ENCODE assay signal across 1 cellular context in the genomic region with DNA sequence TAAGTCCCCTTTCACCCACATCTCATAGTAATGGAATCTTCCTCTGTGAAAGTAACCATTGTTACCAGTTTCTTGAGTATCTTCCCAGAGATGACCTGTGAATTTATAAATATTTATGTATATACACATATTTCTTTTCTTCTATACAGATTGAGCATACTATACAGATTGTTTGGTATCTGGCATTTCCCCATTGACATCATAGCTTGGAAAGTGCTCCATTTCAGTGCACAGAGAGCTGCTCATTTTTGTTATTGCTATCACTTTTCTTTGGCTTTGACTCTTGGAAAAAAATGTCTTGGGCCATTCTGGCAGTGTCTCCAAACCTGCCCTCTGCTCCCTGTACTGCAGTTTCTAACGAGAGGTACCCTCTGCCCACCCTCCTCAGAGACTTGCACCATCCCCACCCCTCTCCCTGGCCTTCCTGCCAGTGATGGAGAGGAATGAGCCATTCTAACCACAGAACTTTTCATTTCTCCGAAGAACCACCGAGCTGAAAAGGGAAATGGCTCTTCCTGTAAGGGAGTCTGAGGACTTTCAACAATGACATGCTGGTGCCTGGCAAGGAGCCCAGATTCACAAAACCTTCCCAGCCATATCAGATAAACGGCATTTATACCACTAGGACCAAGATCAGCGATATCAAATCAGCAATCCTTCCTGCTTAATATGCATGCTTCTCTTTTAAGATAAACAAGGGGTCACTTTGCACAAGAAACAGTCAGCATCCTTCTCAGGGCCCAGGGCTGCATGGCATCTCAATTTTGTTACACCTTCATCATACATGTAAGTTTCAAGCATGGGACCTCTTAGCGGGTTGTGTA.
TF ChIP-seq lines count a peak whose summit lies in the region.

No MANE protein-coding gene starts in this region.

TF ChIP-seq in K562, 482 proteins besides CTCF, POLR2A, EP300 and RAD21 (continued from another document):
- TF ChIP-seq, protein P1, sequence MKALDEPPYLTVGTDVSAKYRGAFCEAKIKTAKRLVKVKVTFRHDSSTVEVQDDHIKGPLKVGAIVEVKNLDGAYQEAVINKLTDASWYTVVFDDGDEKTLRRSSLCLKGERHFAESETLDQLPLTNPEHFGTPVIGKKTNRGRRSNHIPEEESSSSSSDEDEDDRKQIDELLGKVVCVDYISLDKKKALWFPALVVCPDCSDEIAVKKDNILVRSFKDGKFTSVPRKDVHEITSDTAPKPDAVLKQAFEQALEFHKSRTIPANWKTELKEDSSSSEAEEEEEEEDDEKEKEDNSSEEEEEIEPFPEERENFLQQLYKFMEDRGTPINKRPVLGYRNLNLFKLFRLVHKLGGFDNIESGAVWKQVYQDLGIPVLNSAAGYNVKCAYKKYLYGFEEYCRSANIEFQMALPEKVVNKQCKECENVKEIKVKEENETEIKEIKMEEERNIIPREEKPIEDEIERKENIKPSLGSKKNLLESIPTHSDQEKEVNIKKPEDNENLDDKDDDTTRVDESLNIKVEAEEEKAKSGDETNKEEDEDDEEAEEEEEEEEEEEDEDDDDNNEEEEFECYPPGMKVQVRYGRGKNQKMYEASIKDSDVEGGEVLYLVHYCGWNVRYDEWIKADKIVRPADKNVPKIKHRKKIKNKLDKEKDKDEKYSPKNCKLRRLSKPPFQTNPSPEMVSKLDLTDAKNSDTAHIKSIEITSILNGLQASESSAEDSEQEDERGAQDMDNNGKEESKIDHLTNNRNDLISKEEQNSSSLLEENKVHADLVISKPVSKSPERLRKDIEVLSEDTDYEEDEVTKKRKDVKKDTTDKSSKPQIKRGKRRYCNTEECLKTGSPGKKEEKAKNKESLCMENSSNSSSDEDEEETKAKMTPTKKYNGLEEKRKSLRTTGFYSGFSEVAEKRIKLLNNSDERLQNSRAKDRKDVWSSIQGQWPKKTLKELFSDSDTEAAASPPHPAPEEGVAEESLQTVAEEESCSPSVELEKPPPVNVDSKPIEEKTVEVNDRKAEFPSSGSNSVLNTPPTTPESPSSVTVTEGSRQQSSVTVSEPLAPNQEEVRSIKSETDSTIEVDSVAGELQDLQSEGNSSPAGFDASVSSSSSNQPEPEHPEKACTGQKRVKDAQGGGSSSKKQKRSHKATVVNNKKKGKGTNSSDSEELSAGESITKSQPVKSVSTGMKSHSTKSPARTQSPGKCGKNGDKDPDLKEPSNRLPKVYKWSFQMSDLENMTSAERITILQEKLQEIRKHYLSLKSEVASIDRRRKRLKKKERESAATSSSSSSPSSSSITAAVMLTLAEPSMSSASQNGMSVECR (CRISPR knock-in tag; IDR thresholded peaks at IDR 0.05): no peak
- TF ChIP-seq PCBP2 (IDR thresholded peaks at IDR 0.05; ENCODE audit: low read depth, low read length, poor library complexity, severe bottlenecking): no peak
- TF ChIP-seq ZC3H8 (IDR thresholded peaks at IDR 0.05): no peak
- TF ChIP-seq, protein P2, sequence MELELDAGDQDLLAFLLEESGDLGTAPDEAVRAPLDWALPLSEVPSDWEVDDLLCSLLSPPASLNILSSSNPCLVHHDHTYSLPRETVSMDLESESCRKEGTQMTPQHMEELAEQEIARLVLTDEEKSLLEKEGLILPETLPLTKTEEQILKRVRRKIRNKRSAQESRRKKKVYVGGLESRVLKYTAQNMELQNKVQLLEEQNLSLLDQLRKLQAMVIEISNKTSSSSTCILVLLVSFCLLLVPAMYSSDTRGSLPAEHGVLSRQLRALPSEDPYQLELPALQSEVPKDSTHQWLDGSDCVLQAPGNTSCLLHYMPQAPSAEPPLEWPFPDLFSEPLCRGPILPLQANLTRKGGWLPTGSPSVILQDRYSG (tag; conservative IDR thresholded peaks at IDR 0.05; ENCODE audit: low read depth): no peak
- TF ChIP-seq ZNF165 (CRISPR knock-in tag; IDR thresholded peaks at IDR 0.05; ENCODE audit: borderline replicate concordance): no peak
- TF ChIP-seq ZNF212 (CRISPR knock-in tag; IDR thresholded peaks at IDR 0.05): no peak
- TF ChIP-seq GTF2F1 (IDR thresholded peaks at IDR 0.05; ENCODE audit: low read depth, low read length): no peak
- no peak for TF ChIP-seq TFAM (CRISPR knock-in tag; conservative IDR thresholded peaks at IDR 0.05)
- TF ChIP-seq ZSCAN32 (CRISPR knock-in tag; IDR thresholded peaks at IDR 0.05): no peak
- TF ChIP-seq, protein P3, sequence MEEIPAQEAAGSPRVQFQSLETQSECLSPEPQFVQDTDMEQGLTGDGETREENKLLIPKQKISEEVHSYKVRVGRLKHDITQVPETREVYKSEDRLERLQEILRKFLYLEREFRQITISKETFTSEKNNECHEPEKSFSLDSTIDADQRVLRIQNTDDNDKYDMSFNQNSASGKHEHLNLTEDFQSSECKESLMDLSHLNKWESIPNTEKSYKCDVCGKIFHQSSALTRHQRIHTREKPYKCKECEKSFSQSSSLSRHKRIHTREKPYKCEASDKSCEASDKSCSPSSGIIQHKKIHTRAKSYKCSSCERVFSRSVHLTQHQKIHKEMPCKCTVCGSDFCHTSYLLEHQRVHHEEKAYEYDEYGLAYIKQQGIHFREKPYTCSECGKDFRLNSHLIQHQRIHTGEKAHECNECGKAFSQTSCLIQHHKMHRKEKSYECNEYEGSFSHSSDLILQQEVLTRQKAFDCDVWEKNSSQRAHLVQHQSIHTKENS (CRISPR knock-in tag; IDR thresholded peaks at IDR 0.05): no peak
- no peak for TF ChIP-seq TRIM28 (IDR thresholded peaks at IDR 0.05)
- TF ChIP-seq, protein P4, sequence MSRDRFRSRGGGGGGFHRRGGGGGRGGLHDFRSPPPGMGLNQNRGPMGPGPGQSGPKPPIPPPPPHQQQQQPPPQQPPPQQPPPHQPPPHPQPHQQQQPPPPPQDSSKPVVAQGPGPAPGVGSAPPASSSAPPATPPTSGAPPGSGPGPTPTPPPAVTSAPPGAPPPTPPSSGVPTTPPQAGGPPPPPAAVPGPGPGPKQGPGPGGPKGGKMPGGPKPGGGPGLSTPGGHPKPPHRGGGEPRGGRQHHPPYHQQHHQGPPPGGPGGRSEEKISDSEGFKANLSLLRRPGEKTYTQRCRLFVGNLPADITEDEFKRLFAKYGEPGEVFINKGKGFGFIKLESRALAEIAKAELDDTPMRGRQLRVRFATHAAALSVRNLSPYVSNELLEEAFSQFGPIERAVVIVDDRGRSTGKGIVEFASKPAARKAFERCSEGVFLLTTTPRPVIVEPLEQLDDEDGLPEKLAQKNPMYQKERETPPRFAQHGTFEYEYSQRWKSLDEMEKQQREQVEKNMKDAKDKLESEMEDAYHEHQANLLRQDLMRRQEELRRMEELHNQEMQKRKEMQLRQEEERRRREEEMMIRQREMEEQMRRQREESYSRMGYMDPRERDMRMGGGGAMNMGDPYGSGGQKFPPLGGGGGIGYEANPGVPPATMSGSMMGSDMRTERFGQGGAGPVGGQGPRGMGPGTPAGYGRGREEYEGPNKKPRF (IDR thresholded peaks at IDR 0.05; ENCODE audit: low read depth, low read length): no peak
- TF ChIP-seq ZNF551 (CRISPR knock-in tag; IDR thresholded peaks at IDR 0.05): no peak
- no peak for TF ChIP-seq ASH1L (IDR thresholded peaks at IDR 0.05; ENCODE audit: borderline replicate concordance, low read depth, partially characterized antibody)
- no peak for TF ChIP-seq DPF2 (IDR thresholded peaks at IDR 0.05)
- TF ChIP-seq ARID2 (IDR thresholded peaks at IDR 0.05): no peak
- no peak for TF ChIP-seq HDAC1 (IDR thresholded peaks at IDR 0.05)
- TF ChIP-seq ZNF197 (CRISPR knock-in tag; IDR thresholded peaks at IDR 0.05; ENCODE audit: low read depth): no peak
- no peak for TF ChIP-seq LARP7 (IDR thresholded peaks at IDR 0.05)
- no peak for TF ChIP-seq ZNF134 (CRISPR knock-in tag; conservative IDR thresholded peaks at IDR 0.05)
- TF ChIP-seq, protein P5, sequence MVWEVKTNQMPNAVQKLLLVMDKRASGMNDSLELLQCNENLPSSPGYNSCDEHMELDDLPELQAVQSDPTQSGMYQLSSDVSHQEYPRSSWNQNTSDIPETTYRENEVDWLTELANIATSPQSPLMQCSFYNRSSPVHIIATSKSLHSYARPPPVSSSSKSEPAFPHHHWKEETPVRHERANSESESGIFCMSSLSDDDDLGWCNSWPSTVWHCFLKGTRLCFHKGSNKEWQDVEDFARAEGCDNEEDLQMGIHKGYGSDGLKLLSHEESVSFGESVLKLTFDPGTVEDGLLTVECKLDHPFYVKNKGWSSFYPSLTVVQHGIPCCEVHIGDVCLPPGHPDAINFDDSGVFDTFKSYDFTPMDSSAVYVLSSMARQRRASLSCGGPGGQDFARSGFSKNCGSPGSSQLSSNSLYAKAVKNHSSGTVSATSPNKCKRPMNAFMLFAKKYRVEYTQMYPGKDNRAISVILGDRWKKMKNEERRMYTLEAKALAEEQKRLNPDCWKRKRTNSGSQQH (CRISPR knock-in tag; IDR thresholded peaks at IDR 0.05): no peak
- no peak for TF ChIP-seq RBM34 (IDR thresholded peaks at IDR 0.05; ENCODE audit: borderline replicate concordance, insufficient read depth, low read length)
- peak; percentile 53; the same call in 1 of the 2 replicates for TF ChIP-seq FOXJ2 (tag; IDR thresholded peaks at IDR 0.05)
- TF ChIP-seq RCOR1 (IDR thresholded peaks at IDR 0.05; ENCODE audit: borderline replicate concordance in 1 of 2, low read depth in 2 of 2, low read length in 2 of 2): peak in 1 of 2 experiments; percentile 81; a peak in 2 of 4 replicates
- no peak for TF ChIP-seq ZNF239 (CRISPR knock-in tag; IDR thresholded peaks at IDR 0.05)
- TF ChIP-seq RHOXF2B (CRISPR knock-in tag; conservative IDR thresholded peaks at IDR 0.05): no peak
- no peak for TF ChIP-seq MEIS2 (IDR thresholded peaks at IDR 0.05; ENCODE audit: partially characterized antibody)
- no peak for TF ChIP-seq MAZ (CRISPR knock-in tag; conservative IDR thresholded peaks at IDR 0.05 in 1 of 2, IDR thresholded peaks at IDR 0.05 in 1 of 2)
- TF ChIP-seq TEAD4 (IDR thresholded peaks at IDR 0.05; ENCODE audit: low read length): peak; percentile 31; the same call in 1 of the 2 replicates
- no peak for TF ChIP-seq TEAD4 (CRISPR knock-in tag; IDR thresholded peaks at IDR 0.05; ENCODE audit: borderline replicate concordance)
- no peak for TF ChIP-seq PTTG1 (tag; IDR thresholded peaks at IDR 0.05; ENCODE audit: low read depth)
- 0 out of 2 replicates have a peak, but pooled peaks have one; percentile 12 for TF ChIP-seq CBFA2T3 (IDR thresholded peaks at IDR 0.05)
- no peak for TF ChIP-seq TAF9B (IDR thresholded peaks at IDR 0.05; ENCODE audit: partially characterized antibody)
- peak; percentile 29 to 58; a peak in 3 of 4 replicates for TF ChIP-seq KDM1A (IDR thresholded peaks at IDR 0.05)
- TF ChIP-seq ELF2 (CRISPR knock-in tag; IDR thresholded peaks at IDR 0.05): 0 out of 2 replicates have a peak, but pooled peaks have one; percentile 43
- TF ChIP-seq, protein P6, sequence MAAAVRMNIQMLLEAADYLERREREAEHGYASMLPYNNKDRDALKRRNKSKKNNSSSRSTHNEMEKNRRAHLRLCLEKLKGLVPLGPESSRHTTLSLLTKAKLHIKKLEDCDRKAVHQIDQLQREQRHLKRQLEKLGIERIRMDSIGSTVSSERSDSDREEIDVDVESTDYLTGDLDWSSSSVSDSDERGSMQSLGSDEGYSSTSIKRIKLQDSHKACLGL (CRISPR knock-in tag; IDR thresholded peaks at IDR 0.05; ENCODE audit: borderline replicate concordance, poor library complexity, severe bottlenecking): no peak
- no peak for TF ChIP-seq MTA3 (IDR thresholded peaks at IDR 0.05; ENCODE audit: borderline replicate concordance)
- TF ChIP-seq BRF1 (IDR thresholded peaks at IDR 0.05; ENCODE audit: borderline replicate concordance, extremely low read depth, insufficient read length): no peak
- TF ChIP-seq NFIC (IDR thresholded peaks at IDR 0.05): peak; percentile 85
- TF ChIP-seq CHAMP1 (IDR thresholded peaks at IDR 0.05): no peak
- no peak for TF ChIP-seq TARDBP (IDR thresholded peaks at IDR 0.05)
- no peak for TF ChIP-seq POLR3G (IDR thresholded peaks at IDR 0.05; ENCODE audit: extremely low read depth, insufficient read length, insufficient replicate concordance)
- TF ChIP-seq ATF7 (IDR thresholded peaks at IDR 0.05): no peak
- 0 out of 2 replicates have a peak, but pooled peaks have one; percentile 56 for TF ChIP-seq PYGO2 (tag; IDR thresholded peaks at IDR 0.05)
- TF ChIP-seq ZFP91 (CRISPR knock-in tag; IDR thresholded peaks at IDR 0.05): no peak
- no peak for TF ChIP-seq GATAD2B (IDR thresholded peaks at IDR 0.05; ENCODE audit: borderline replicate concordance)
